In the genomic region with DNA sequence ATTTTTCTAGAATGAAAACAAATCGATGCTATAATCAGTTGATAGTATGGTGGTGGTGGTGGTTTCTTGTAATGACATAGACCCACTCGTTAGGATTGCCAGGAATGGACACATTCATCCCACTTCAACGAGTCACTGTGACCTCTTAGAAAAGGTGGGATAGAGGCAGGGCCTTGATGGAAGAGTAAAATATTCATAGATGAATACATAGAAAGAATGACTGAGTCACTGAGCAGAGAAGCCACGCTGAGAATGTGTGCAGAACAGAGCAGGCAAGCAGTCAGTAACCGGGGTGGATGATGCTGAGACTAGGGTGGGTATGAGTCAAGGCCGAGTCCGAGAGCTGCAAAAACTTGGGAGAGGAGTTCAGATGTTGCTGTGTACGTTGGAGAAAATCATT, we compare ENCODE assay signal across 1 cellular context.
TF ChIP-seq lines count a peak whose summit lies in the region.

No MANE protein-coding gene starts in this region.

TF ChIP-seq in GM23338, 12 proteins besides CTCF, POLR2A, EP300 and RAD21 (continued from another document):
- TF ChIP-seq, protein P1, sequence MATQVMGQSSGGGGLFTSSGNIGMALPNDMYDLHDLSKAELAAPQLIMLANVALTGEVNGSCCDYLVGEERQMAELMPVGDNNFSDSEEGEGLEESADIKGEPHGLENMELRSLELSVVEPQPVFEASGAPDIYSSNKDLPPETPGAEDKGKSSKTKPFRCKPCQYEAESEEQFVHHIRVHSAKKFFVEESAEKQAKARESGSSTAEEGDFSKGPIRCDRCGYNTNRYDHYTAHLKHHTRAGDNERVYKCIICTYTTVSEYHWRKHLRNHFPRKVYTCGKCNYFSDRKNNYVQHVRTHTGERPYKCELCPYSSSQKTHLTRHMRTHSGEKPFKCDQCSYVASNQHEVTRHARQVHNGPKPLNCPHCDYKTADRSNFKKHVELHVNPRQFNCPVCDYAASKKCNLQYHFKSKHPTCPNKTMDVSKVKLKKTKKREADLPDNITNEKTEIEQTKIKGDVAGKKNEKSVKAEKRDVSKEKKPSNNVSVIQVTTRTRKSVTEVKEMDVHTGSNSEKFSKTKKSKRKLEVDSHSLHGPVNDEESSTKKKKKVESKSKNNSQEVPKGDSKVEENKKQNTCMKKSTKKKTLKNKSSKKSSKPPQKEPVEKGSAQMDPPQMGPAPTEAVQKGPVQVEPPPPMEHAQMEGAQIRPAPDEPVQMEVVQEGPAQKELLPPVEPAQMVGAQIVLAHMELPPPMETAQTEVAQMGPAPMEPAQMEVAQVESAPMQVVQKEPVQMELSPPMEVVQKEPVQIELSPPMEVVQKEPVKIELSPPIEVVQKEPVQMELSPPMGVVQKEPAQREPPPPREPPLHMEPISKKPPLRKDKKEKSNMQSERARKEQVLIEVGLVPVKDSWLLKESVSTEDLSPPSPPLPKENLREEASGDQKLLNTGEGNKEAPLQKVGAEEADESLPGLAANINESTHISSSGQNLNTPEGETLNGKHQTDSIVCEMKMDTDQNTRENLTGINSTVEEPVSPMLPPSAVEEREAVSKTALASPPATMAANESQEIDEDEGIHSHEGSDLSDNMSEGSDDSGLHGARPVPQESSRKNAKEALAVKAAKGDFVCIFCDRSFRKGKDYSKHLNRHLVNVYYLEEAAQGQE (IDR thresholded peaks at IDR 0.05; ENCODE audit: unreplicated experiment): no peak
- no peak for TF ChIP-seq CREB1 (CRISPR knock-in tag; IDR thresholded peaks at IDR 0.05; ENCODE audit: low read depth)
